Comparison of ENCODE assay signal across 32 cellular contexts in the genomic region with DNA sequence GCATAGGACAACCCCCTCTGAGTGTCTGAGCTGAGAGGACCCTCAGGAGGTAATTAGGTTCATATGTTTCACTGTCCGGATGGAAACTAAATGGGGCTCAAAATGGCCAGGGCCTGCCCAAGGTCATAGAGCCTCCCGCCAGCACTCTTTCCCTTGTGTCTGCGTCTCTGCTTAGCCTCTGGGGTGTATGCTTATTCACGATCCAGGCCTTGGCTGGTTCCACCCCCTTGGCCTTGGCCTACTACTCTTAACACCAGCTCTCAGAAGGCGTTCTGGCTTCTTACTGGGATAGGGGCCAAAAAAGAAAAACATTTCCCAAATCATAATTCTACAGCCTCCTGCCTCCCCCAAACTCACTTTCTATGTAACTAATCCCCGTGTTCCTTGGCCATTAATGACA.
DNase-seq lines count a peak whose midpoint lies in the region; ATAC-seq, FAIRE-seq and TF ChIP-seq lines count a peak whose summit lies in the region.
"Had no signal": no experiment of that assay in that cellular context is flagged by ENCODE, and none has a peak within 500 bp of the region (broad histone marks: within the 10 kb centered on the region; RNA-seq: fewer than 3 reads in every experiment).

No MANE protein-coding gene starts in this region.

- POLR2A ChIA-PET in WTC11 (lab: Charles Lee) = no interaction called here

- H3K36me3 Mint-ChIP-seq in WTC11 (no peaks in the 10 kb centered on the region), chondrocyte (ENCODE audit: low read depth) (no peaks in the 10 kb centered on the region)
- H3K36me3 Mint-ChIP-seq: stimulated activated memory B cell treated with anti-CD40 and anti-IgM and Interleukin-4, amounts not matched to agents 10 μg/mL and 1 μg/mL and 100 μg/mL, for 72 hours had no signal

- DNase-seq in Right ventricle myocardium inferior (ENCODE audit: missing footprints) (no peak), cardiac septum (ENCODE audit: low spot score) (no peak), right cardiac atrium (peak; percentile 67 to 87 (median 81)), posterior vena cava (ENCODE audit: low spot score) (peak; percentile 87), WTC11 (ENCODE audit: low spot score) (no peak), frontal cortex (ENCODE audit: low spot score in 2 of 2) (no peak), DMS153 (lab: John Stamatoyannopoulos, UW) (no peak), chondrocyte (ENCODE audit: low spot score) (no peak)
- DNase-seq: activated CD4-positive, alpha-beta T cell treated with anti-CD3 and anti-CD28 coated beads for 36 hours; activated naive CD4-positive, alpha-beta T cell; activated T-cell treated with anti-CD3 and anti-CD28 coated beads, Interleukin-2, amount 50 U/mL, for 48 hours; amygdala; caudate nucleus; CD4-positive, alpha-beta T cell; dorsolateral prefrontal cortex; foreskin fibroblast; hippocampal formation; immature natural killer cell; NCI-H1105; NCI-H1930; NCI-H226; NCI-H748 treated with DMSO at 0.1 percent for 48 hours; spleen; stimulated activated CD4-positive, alpha-beta T cell treated with anti-CD3 and anti-CD28 coated beads, Interleukin-2, amount 100 ng/mL, for 48 hours; T-helper 2 cell had no signal

- WGBS in right cardiac atrium = 39% methylated on average over 6 of the region's 6 CpGs

- intact Hi-C loops in Right ventricle myocardium inferior (cut with DNase I) = no loop called here
- intact Hi-C loops in cardiac septum (cut with DNase I) = no loop called here
- intact Hi-C loops in right cardiac atrium (cut with DNase I) = no loop called here
- intact Hi-C loops in posterior vena cava (cut with DNase I) = no loop called here

- TF ChIP-seq CTCF in WTC11 (IDR thresholded peaks at IDR 0.05) (no peak), chondrocyte (IDR thresholded peaks at IDR 0.05) (no peak)

- H3K27me3 ChIP-seq in right cardiac atrium (ENCODE audit: control insufficient read depth, insufficient read depth) = no peaks in the 10 kb centered on the region

- H3K4me3 Mint-ChIP-seq in WTC11 (no peak overlapping the region), chondrocyte (ENCODE audit: unreplicated experiment) (no peak overlapping the region)
- H3K4me3 Mint-ChIP-seq: activated CD4-positive, alpha-beta T cell treated with anti-CD3 and anti-CD28 coated beads for 36 hours; CD4-positive, alpha-beta T cell; immature natural killer cell; neural crest cell; stimulated activated memory B cell treated with anti-CD40 and anti-IgM and Interleukin-4, amounts not matched to agents 10 μg/mL and 1 μg/mL and 100 μg/mL, for 72 hours had no signal

- H3K27me3 Mint-ChIP-seq in WTC11 (ENCODE audit: low read depth) (no peaks in the 10 kb centered on the region), chondrocyte (ENCODE audit: low read depth) (no peaks in the 10 kb centered on the region)

- H3K4me1 ChIP-seq in right cardiac atrium (ENCODE audit: control insufficient read depth, insufficient read depth, low read length) = no peaks in the 10 kb centered on the region
- H3K4me1 ChIP-seq: HAP-1 had no signal

- no peak for FAIRE-seq in frontal cortex (lab: Jason Lieb, UNC)
- FAIRE-seq: GM19239 had no signal

- CTCF ChIA-PET in WTC11 (lab: Charles Lee) = no interaction called here

- ATAC-seq in Right ventricle myocardium inferior = peak; percentile 96
- ATAC-seq in right cardiac atrium = peak; percentile 80 to 93
- ATAC-seq in WTC11 = no peak
- ATAC-seq: activated CD4-positive, alpha-beta T cell treated with anti-CD3 and anti-CD28 coated beads for 36 hours; SK-N-SH treated with all-trans-retinoic acid at 6 μM for 48 hours; stimulated activated memory B cell treated with anti-CD40 and anti-IgM and Interleukin-4, amounts not matched to agents 10 μg/mL and 1 μg/mL and 100 μg/mL, for 72 hours had no signal

- H3K27ac Mint-ChIP-seq in WTC11 (no peak overlapping the region), chondrocyte (ENCODE audit: unreplicated experiment) (no peak overlapping the region)
- H3K27ac Mint-ChIP-seq: activated CD4-positive, alpha-beta T cell treated with anti-CD3 and anti-CD28 coated beads for 36 hours; CD4-positive, alpha-beta T cell; immature natural killer cell; stimulated activated memory B cell treated with anti-CD40 and anti-IgM and Interleukin-4, amounts not matched to agents 10 μg/mL and 1 μg/mL and 100 μg/mL, for 72 hours had no signal

- H3K4me1 Mint-ChIP-seq in WTC11 (peaks cover 32% of the 10 kb centered on the region), chondrocyte (ENCODE audit: low read depth) (no peaks in the 10 kb centered on the region)
- H3K4me1 Mint-ChIP-seq: activated CD4-positive, alpha-beta T cell treated with anti-CD3 and anti-CD28 coated beads for 36 hours; stimulated activated memory B cell treated with anti-CD40 and anti-IgM and Interleukin-4, amounts not matched to agents 10 μg/mL and 1 μg/mL and 100 μg/mL, for 72 hours had no signal

- peak overlapping the region; percentile 45 for H3K27ac ChIP-seq in right cardiac atrium (ENCODE audit: low read length)
- H3K27ac ChIP-seq: 22Rv1, dorsolateral prefrontal cortex had no signal

- no peak overlapping the region for H3K4me3 ChIP-seq in right cardiac atrium (ENCODE audit: low read length)
- H3K4me3 ChIP-seq: dorsolateral prefrontal cortex, HAP-1, spleen, thoracic aorta had no signal

- H3K9me3 ChIP-seq in right cardiac atrium (ENCODE audit: control insufficient read depth, low read length) = no peaks in the 10 kb centered on the region
- H3K9me3 ChIP-seq: HAP-1, spleen, thoracic aorta had no signal

- H3K9me3 Mint-ChIP-seq in WTC11 = no peaks in the 10 kb centered on the region
- no peaks in the 10 kb centered on the region for H3K9me3 Mint-ChIP-seq in chondrocyte (ENCODE audit: low read depth)
- H3K9me3 Mint-ChIP-seq: CD4-positive, alpha-beta T cell; immature natural killer cell; neural crest cell; stimulated activated memory B cell treated with anti-CD40 and anti-IgM and Interleukin-4, amounts not matched to agents 10 μg/mL and 1 μg/mL and 100 μg/mL, for 72 hours had no signal

TF ChIP-seq in WTC11, 78 proteins besides CTCF, POLR2A, EP300 and RAD21:
- TF ChIP-seq MYBL2 (CRISPR knock-in tag; IDR thresholded peaks at IDR 0.05) (no peak), FOXJ3 (CRISPR knock-in tag; IDR thresholded peaks at IDR 0.05; ENCODE audit: borderline replicate concordance) (no peak), PRRX2 (CRISPR knock-in tag; IDR thresholded peaks at IDR 0.05) (no peak), FOXP1 (CRISPR knock-in tag; IDR thresholded peaks at IDR 0.05; ENCODE audit: borderline replicate concordance) (no peak), IRF2 (CRISPR knock-in tag; IDR thresholded peaks at IDR 0.05; ENCODE audit: borderline replicate concordance, low read depth) (no peak), ZNF232 (CRISPR knock-in tag; IDR thresholded peaks at IDR 0.05) (no peak), MXD4 (CRISPR knock-in tag; IDR thresholded peaks at IDR 0.05; ENCODE audit: borderline replicate concordance) (no peak), ZNF671 (CRISPR knock-in tag; IDR thresholded peaks at IDR 0.05) (no peak), NR2C2 (CRISPR knock-in tag; IDR thresholded peaks at IDR 0.05) (no peak), GTF2I (CRISPR knock-in tag; conservative IDR thresholded peaks at IDR 0.05) (no peak), ZNF317 (CRISPR knock-in tag; IDR thresholded peaks at IDR 0.05; ENCODE audit: borderline replicate concordance, low read depth) (no peak)
- TF ChIP-seq, protein P1, sequence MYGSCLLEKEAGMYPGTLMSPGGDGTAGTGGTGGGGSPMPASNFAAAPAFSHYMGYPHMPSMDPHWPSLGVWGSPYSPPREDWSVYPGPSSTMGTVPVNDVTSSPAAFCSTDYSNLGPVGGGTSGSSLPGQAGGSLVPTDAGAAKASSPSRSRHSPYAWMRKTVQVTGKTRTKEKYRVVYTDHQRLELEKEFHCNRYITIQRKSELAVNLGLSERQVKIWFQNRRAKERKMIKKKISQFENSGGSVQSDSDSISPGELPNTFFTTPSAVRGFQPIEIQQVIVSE (CRISPR knock-in tag; IDR thresholded peaks at IDR 0.05; ENCODE audit: borderline replicate concordance) = no peak
- TF ChIP-seq, protein P2, sequence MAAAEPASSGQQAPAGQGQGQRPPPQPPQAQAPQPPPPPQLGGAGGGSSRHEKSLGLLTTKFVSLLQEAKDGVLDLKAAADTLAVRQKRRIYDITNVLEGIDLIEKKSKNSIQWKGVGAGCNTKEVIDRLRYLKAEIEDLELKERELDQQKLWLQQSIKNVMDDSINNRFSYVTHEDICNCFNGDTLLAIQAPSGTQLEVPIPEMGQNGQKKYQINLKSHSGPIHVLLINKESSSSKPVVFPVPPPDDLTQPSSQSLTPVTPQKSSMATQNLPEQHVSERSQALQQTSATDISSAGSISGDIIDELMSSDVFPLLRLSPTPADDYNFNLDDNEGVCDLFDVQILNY (CRISPR knock-in tag; IDR thresholded peaks at IDR 0.05) = no peak

Comparison
In these comparisons a context has a peak if more than half of its experiments do, and no peak if none do; other contexts are left out.
1. DNase-seq: peak in right cardiac atrium (3 of 3) and posterior vena cava (single experiment); none in Right ventricle myocardium inferior (single experiment), cardiac septum (single experiment), WTC11 (single experiment), frontal cortex (0 of 2), DMS153 (single experiment) and chondrocyte (single experiment).